Comparison of ENCODE assay signal across 20 cellular contexts in genomic region chr10:133355991-133356390, GRCh38. TPM values are rescaled to one million over a fixed set of nuclear protein-coding genes. Genes with fewer than 3 reads are reported as not detected.
DNase-seq lines count a peak whose midpoint lies in the region; ATAC-seq and TF ChIP-seq lines count a peak whose summit lies in the region.
"Had no signal": no experiment of that assay in that cellular context is flagged by ENCODE, and none has a peak within 500 bp of the region (broad histone marks: within the 10 kb centered on the region; RNA-seq: fewer than 3 reads in every experiment).

No MANE protein-coding gene starts in this region.

- no peaks in the 10 kb centered on the region for H3K9me3 ChIP-seq in NT2/D1 (ENCODE audit: insufficient read depth, low read length)
- no peaks in the 10 kb centered on the region for H3K9me3 ChIP-seq in GM23248 (ENCODE audit: low read depth)

- H3K9ac ChIP-seq in NT2/D1 (ENCODE audit: insufficient read length, low read depth) (peak overlapping the region; percentile 88), GM23248 (no peak overlapping the region)

- H3K36me3 Mint-ChIP-seq in chondrocyte (ENCODE audit: low read depth), result no peaks in the 10 kb centered on the region
- no peaks in the 10 kb centered on the region for H3K36me3 Mint-ChIP-seq in stimulated activated memory B cell treated with anti-CD40 and anti-IgM and Interleukin-4, amounts not matched to agents 10 μg/mL and 1 μg/mL and 100 μg/mL, for 72 hours

- ATAC-seq in Right ventricle myocardium superior (ENCODE audit: poor library complexity) (no peak), left ventricle myocardium superior (no peak)
- no peak for ATAC-seq in stimulated activated memory B cell treated with anti-CD40 and anti-IgM and Interleukin-4, amounts not matched to agents 10 μg/mL and 1 μg/mL and 100 μg/mL, for 72 hours
- ATAC-seq: foreskin keratinocyte had no signal

- no peaks in the 10 kb centered on the region for H3K4me1 Mint-ChIP-seq in chondrocyte (ENCODE audit: low read depth)
- H3K4me1 Mint-ChIP-seq in stimulated activated memory B cell treated with anti-CD40 and anti-IgM and Interleukin-4, amounts not matched to agents 10 μg/mL and 1 μg/mL and 100 μg/mL, for 72 hours, result peaks cover 32% of the 10 kb centered on the region

- intact Hi-C loops in Right ventricle myocardium superior (cut with DNase I), result no loop called here
- intact Hi-C loops in left ventricle myocardium superior (cut with micrococcal nuclease), result no loop called here

- no peaks in the 10 kb centered on the region for H4K20me1 ChIP-seq in GM23248 (ENCODE audit: insufficient read depth)

- H3F3A ChIP-seq in GM23248 (ENCODE audit: insufficient read depth), result 0 out of 2 replicates have a peak, but pooled peaks cover 3% of the 10 kb centered on the region

- H3K4me3 ChIP-seq in NT2/D1 (ENCODE audit: insufficient read length, low read depth), result no peak overlapping the region
- H3K4me3 ChIP-seq in GM23248, result no peak overlapping the region

- peak overlapping the region; percentile 49 for H3K4me3 Mint-ChIP-seq in chondrocyte (ENCODE audit: unreplicated experiment)
- H3K4me3 Mint-ChIP-seq in stimulated activated memory B cell treated with anti-CD40 and anti-IgM and Interleukin-4, amounts not matched to agents 10 μg/mL and 1 μg/mL and 100 μg/mL, for 72 hours, result peak overlapping the region; percentile 68

- peak; percentile 32 for DNase-seq in Right ventricle myocardium superior
- DNase-seq in left ventricle myocardium superior, result no peak
- DNase-seq in NT2/D1 (ENCODE audit: low read depth, low spot score), result no peak
- DNase-seq in chondrocyte (ENCODE audit: low spot score), result no peak
- no peak for DNase-seq in GDM1 (lab: John Stamatoyannopoulos, UW)
- no peak for DNase-seq in GM23248
- no peak for DNase-seq in NCI-H524 treated with DMSO at 0.1 percent for 48 hours (lab: John Stamatoyannopoulos, UW)
- DNase-seq: AML-193; DMS79 treated with DMSO at 0.1 percent for 48 hours; foreskin keratinocyte; NK-92 treated with Interleukin-12 subunit alpha and Interleukin-12 subunit beta, amount 100 ng/mL, for 24 hours; occipital lobe; SHP77; stimulated activated CD4-positive, alpha-beta T cell treated with anti-CD3 and anti-CD28 coated beads, Interleukin-4, amount 100 ng/mL, for 24 hours; T1000 had no signal

- no peak overlapping the region for H3K27ac Mint-ChIP-seq in chondrocyte (ENCODE audit: unreplicated experiment)
- H3K27ac Mint-ChIP-seq in stimulated activated memory B cell treated with anti-CD40 and anti-IgM and Interleukin-4, amounts not matched to agents 10 μg/mL and 1 μg/mL and 100 μg/mL, for 72 hours, result peak overlapping the region; percentile 24

- H3K9me3 Mint-ChIP-seq in chondrocyte (ENCODE audit: low read depth), result no peaks in the 10 kb centered on the region
- H3K9me3 Mint-ChIP-seq in stimulated activated memory B cell treated with anti-CD40 and anti-IgM and Interleukin-4, amounts not matched to agents 10 μg/mL and 1 μg/mL and 100 μg/mL, for 72 hours, result no peaks in the 10 kb centered on the region

- no peak overlapping the region for H2AFZ ChIP-seq in GM23248

- H3K36me3 ChIP-seq in NT2/D1 (ENCODE audit: insufficient read depth, insufficient read length, low read length), result peaks cover 32% of the 10 kb centered on the region
- no peaks in the 10 kb centered on the region for H3K36me3 ChIP-seq in GM23248 (ENCODE audit: low read depth)

- H3K79me2 ChIP-seq in GM23248 (ENCODE audit: insufficient read depth), result no peaks in the 10 kb centered on the region

- in situ Hi-C loops in GM23248 (cut with MboI), result no loop called here

- no peak overlapping the region for H3K27ac ChIP-seq in GM23248
- H3K27ac ChIP-seq: foreskin keratinocyte had no signal

- H3K4me1 ChIP-seq in NT2/D1 (ENCODE audit: insufficient read depth, insufficient read length) (peaks cover 4% of the 10 kb centered on the region), GM23248 (ENCODE audit: insufficient read depth) (no peaks in the 10 kb centered on the region)
- H3K4me1 ChIP-seq: foreskin keratinocyte had no signal

- H3K9me2 ChIP-seq in GM23248 (ENCODE audit: insufficient read depth), result no peaks in the 10 kb centered on the region

- TF ChIP-seq CTCF in chondrocyte (IDR thresholded peaks at IDR 0.05), result no peak

- 97 to 100% methylated on average over 1 to 3 of the region's 3 CpGs for WGBS in GM23248 (ENCODE audit: low coverage in 1 of 2, low lambda C conversion rate in 2 of 2, missing lambda C conversion rate in 2 of 2), 2 experiments

- no peaks in the 10 kb centered on the region for H3K27me3 Mint-ChIP-seq in chondrocyte (ENCODE audit: low read depth)
- H3K27me3 Mint-ChIP-seq in stimulated activated memory B cell treated with anti-CD40 and anti-IgM and Interleukin-4, amounts not matched to agents 10 μg/mL and 1 μg/mL and 100 μg/mL, for 72 hours, result no peaks in the 10 kb centered on the region

- no peak overlapping the region for H3K4me2 ChIP-seq in GM23248 (ENCODE audit: unreplicated experiment)

- no peaks in the 10 kb centered on the region for H3K27me3 ChIP-seq in NT2/D1 (ENCODE audit: insufficient read depth, insufficient read length)
- no peaks in the 10 kb centered on the region for H3K27me3 ChIP-seq in GM23248 (replicated peaks; ENCODE audit: insufficient read depth)

RNA-seq across cellular contexts. Expression of gene FUOM, which starts 1.8 kb away (rescaled TPM):
- total RNA-seq in Right ventricle myocardium superior, result 7.4 TPM
- 9.3 TPM for total RNA-seq in left ventricle myocardium superior
- 29.9 to 34.4 TPM (median 32.2 TPM) in 3 replicates for total RNA-seq in chondrocyte
- total RNA-seq in GM23248 (2014; rRNA removed; shearing (Covaris generic)), result 19.5 and 24.5 TPM in 2 replicates
- 20.9 and 21.5 TPM in 2 replicates for polyA plus RNA-seq in GM23248 (2016; fragmentation: Nextera tagmentation; extraction: Ambion mirVana)

RNA-seq across cellular contexts. Expression of gene PRAP1, which starts 8.8 kb away (rescaled TPM):
- total RNA-seq in Right ventricle myocardium superior (not detected), left ventricle myocardium superior (not detected), chondrocyte (not detected in 3 replicates)
- total RNA-seq in GM23248 (2014; rRNA removed; shearing (Covaris generic)), result not detected in 2 replicates
- not detected in 2 replicates for polyA plus RNA-seq in GM23248 (2016; fragmentation: Nextera tagmentation; extraction: Ambion mirVana)
- total RNA-seq: cardiac septum, foreskin keratinocyte, H4, lung microvascular endothelial cell, occipital lobe, ureter had no signal
- polyA plus RNA-seq: foreskin keratinocyte had no signal

RNA-seq across cellular contexts. Expression of gene ECHS1, which starts 17.2 kb away (rescaled TPM):
- total RNA-seq in Right ventricle myocardium superior (239 TPM), left ventricle myocardium superior (226 TPM), chondrocyte (57.6 to 67.8 TPM (median 58.9 TPM) in 3 replicates)
- total RNA-seq in GM23248 (2014; rRNA removed; shearing (Covaris generic)), result 76.1 and 82.2 TPM in 2 replicates
- 147 and 150 TPM in 2 replicates for polyA plus RNA-seq in GM23248 (2016; fragmentation: Nextera tagmentation; extraction: Ambion mirVana)

RNA-seq across cellular contexts. Expression of gene CALY, which starts 19.3 kb away (rescaled TPM):
- total RNA-seq in Right ventricle myocardium superior (not detected), left ventricle myocardium superior (not detected), chondrocyte (7.3 to 13.5 TPM (median 8.9 TPM) in 3 replicates)
- 0.86 TPM in 1 of 2 replicates, not detected in the other for total RNA-seq in GM23248 (2014; rRNA removed; shearing (Covaris generic))
- not detected in 2 replicates for polyA plus RNA-seq in GM23248 (2016; fragmentation: Nextera tagmentation; extraction: Ambion mirVana)
- total RNA-seq: cardiac septum, foreskin keratinocyte, H4, lung microvascular endothelial cell, ureter had no signal
- polyA plus RNA-seq: foreskin keratinocyte had no signal

RNA-seq across cellular contexts. Expression of gene PAOX, which starts 23.1 kb away (rescaled TPM):
- 3.4 TPM for total RNA-seq in Right ventricle myocardium superior
- 2.8 TPM for total RNA-seq in left ventricle myocardium superior
- total RNA-seq in chondrocyte, result 5.9 to 7.6 TPM (median 6.3 TPM) in 3 replicates
- 4.1 and 5.8 TPM in 2 replicates for total RNA-seq in GM23248 (2014; rRNA removed; shearing (Covaris generic))
- 4.5 TPM in 2 replicates for polyA plus RNA-seq in GM23248 (2016; fragmentation: Nextera tagmentation; extraction: Ambion mirVana)
- total RNA-seq: H4 had no signal
